1 cellular context compared by ENCODE assay signal in the genomic region with DNA sequence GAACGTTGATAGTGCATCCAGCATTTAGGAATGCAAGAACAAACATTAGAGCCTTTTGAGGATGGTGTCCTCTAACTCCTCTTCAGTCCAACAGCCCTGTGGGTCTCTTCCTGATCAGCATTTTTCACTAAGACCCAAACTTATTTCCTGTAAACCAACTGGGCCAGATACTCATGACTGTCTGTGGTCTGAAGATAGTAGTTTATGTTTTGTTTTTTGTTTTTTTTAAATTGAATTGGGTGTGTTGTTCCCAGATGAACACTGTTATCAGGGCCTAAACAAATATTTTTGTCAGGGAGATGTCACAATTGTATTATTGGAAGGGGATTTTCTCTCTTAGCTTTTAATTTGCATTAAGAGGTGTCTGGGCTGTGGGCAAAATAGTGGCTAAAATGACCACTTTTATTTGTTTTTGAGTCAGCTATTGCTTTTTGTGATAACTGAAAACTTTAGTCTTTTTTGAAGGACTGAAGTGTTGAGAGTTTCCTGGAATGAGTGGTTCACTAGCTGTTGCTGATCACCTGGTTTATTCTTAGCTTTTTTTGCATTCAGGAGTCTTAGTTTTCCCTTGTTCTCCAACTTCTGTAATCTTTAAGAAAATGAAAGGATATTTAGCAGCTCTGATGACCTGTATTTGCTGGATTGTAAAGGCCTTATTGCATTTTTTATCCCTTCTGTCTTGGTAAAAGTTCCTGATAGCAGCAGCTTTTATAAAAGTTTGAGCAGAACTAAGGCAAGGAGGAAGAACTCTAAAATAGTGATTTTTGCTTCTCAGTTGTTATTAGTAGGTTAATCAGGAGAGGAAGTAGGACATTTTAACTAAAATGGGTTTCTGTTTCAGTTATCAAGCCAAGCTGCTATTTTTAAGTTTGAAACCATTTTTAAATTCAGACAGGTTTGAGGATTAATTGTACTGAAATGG.
TF ChIP-seq lines count a peak whose summit lies in the region.

No MANE protein-coding gene starts in this region.

TF ChIP-seq in GM12878, 131 proteins besides CTCF, POLR2A, EP300 and RAD21 (continued from another document and continues in another):
- TF ChIP-seq, protein P1, sequence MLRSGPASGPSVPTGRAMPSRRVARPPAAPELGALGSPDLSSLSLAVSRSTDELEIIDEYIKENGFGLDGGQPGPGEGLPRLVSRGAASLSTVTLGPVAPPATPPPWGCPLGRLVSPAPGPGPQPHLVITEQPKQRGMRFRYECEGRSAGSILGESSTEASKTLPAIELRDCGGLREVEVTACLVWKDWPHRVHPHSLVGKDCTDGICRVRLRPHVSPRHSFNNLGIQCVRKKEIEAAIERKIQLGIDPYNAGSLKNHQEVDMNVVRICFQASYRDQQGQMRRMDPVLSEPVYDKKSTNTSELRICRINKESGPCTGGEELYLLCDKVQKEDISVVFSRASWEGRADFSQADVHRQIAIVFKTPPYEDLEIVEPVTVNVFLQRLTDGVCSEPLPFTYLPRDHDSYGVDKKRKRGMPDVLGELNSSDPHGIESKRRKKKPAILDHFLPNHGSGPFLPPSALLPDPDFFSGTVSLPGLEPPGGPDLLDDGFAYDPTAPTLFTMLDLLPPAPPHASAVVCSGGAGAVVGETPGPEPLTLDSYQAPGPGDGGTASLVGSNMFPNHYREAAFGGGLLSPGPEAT (IDR thresholded peaks at IDR 0.05; ENCODE audit: low read depth) = peak; percentile 70; the same call in 1 of the 2 replicates
- TF ChIP-seq CREB1 (IDR thresholded peaks at IDR 0.05; ENCODE audit: low read depth) = 0 out of 2 replicates have a peak, but pooled peaks have one; percentile 20
- TF ChIP-seq STAT3 (IDR thresholded peaks at IDR 0.05; ENCODE audit: low read depth, low read length) = no peak
- TF ChIP-seq SMAD1 (IDR thresholded peaks at IDR 0.05; ENCODE audit: low read depth, partially characterized antibody) = no peak
- TF ChIP-seq SMARCA5 (IDR thresholded peaks at IDR 0.05) = peak; percentile 97
- TF ChIP-seq BHLHE40 (IDR thresholded peaks at IDR 0.05; ENCODE audit: borderline replicate concordance in 1 of 2, low read depth in 2 of 2, low read length in 1 of 2) = peak in 1 of 2 experiments; percentile 27; a peak in 1 of 4 replicates
- TF ChIP-seq NRF1 (conservative IDR thresholded peaks at IDR 0.05; ENCODE audit: low read depth, low read length) = no peak
- TF ChIP-seq CREM (IDR thresholded peaks at IDR 0.05; ENCODE audit: low read depth) = peak; percentile 41; the same call in 1 of the 2 replicates
- TF ChIP-seq, protein P2, sequence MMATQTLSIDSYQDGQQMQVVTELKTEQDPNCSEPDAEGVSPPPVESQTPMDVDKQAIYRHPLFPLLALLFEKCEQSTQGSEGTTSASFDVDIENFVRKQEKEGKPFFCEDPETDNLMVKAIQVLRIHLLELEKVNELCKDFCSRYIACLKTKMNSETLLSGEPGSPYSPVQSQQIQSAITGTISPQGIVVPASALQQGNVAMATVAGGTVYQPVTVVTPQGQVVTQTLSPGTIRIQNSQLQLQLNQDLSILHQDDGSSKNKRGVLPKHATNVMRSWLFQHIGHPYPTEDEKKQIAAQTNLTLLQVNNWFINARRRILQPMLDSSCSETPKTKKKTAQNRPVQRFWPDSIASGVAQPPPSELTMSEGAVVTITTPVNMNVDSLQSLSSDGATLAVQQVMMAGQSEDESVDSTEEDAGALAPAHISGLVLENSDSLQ (IDR thresholded peaks at IDR 0.05) = peak; percentile 27; the same call in 1 of the 2 replicates
- 0 out of 4 replicates have a peak, but pooled peaks of 1 of the 2 experiments have one; percentile 12 for TF ChIP-seq CEBPB (IDR thresholded peaks at IDR 0.05; ENCODE audit: borderline replicate concordance in 1 of 2, low read depth in 2 of 2, low read length in 2 of 2)
- TF ChIP-seq ZNF384 (IDR thresholded peaks at IDR 0.05; ENCODE audit: borderline replicate concordance, low read depth, low read length) = peak; percentile 5; the same call in 1 of the 2 replicates
- peak; percentile 96 for TF ChIP-seq NFIC (IDR thresholded peaks at IDR 0.05; ENCODE audit: low read depth, low read length)
- no peak for TF ChIP-seq SP1 (IDR thresholded peaks at IDR 0.05; ENCODE audit: low read depth, low read length)
- no peak for TF ChIP-seq EED (IDR thresholded peaks at IDR 0.05; ENCODE audit: low read depth)
- TF ChIP-seq SIX5 (IDR thresholded peaks at IDR 0.05; ENCODE audit: low read depth, low read length, severe bottlenecking) = no peak
- peak; percentile 87 for TF ChIP-seq SPI1 (IDR thresholded peaks at IDR 0.05; ENCODE audit: borderline replicate concordance, insufficient read depth, low read depth, low read length)
- TF ChIP-seq PML (IDR thresholded peaks at IDR 0.05; ENCODE audit: low read length) = 0 out of 2 replicates have a peak, but pooled peaks have one; percentile 15
- 0 out of 2 replicates have a peak, but pooled peaks have one; percentile 60 for TF ChIP-seq EZH2 (IDR thresholded peaks at IDR 0.05; ENCODE audit: borderline replicate concordance, control insufficient read depth, low read depth, low read length)
- TF ChIP-seq, protein P3, sequence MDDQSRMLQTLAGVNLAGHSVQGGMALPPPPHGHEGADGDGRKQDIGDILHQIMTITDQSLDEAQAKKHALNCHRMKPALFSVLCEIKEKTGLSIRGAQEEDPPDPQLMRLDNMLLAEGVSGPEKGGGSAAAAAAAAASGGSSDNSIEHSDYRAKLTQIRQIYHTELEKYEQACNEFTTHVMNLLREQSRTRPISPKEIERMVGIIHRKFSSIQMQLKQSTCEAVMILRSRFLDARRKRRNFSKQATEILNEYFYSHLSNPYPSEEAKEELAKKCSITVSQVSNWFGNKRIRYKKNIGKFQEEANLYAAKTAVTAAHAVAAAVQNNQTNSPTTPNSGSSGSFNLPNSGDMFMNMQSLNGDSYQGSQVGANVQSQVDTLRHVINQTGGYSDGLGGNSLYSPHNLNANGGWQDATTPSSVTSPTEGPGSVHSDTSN (IDR thresholded peaks at IDR 0.05; ENCODE audit: insufficient replicate concordance, low read depth, low read length) = no peak
- no peak for TF ChIP-seq POLR2AphosphoS2 (IDR thresholded peaks at IDR 0.05; ENCODE audit: low read depth, low read length)
- TF ChIP-seq, protein P4, sequence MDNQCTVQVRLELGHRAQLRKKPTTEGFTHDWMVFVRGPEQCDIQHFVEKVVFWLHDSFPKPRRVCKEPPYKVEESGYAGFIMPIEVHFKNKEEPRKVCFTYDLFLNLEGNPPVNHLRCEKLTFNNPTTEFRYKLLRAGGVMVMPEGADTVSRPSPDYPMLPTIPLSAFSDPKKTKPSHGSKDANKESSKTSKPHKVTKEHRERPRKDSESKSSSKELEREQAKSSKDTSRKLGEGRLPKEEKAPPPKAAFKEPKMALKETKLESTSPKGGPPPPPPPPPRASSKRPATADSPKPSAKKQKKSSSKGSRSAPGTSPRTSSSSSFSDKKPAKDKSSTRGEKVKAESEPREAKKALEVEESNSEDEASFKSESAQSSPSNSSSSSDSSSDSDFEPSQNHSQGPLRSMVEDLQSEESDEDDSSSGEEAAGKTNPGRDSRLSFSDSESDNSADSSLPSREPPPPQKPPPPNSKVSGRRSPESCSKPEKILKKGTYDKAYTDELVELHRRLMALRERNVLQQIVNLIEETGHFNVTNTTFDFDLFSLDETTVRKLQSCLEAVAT (IDR thresholded peaks at IDR 0.05) = peak; percentile 60; the same call in 1 of the 2 replicates
- peak in 1 of 2 experiments; percentile 40; a peak in 1 of 4 replicates for TF ChIP-seq ETV6 (conservative IDR thresholded peaks at IDR 0.05 in 1 of 2, IDR thresholded peaks at IDR 0.05 in 1 of 2; ENCODE audit: borderline replicate concordance in 1 of 2, low read depth in 1 of 2)
- TF ChIP-seq SREBF1 (IDR thresholded peaks at IDR 0.05; ENCODE audit: low read length) = 0 out of 2 replicates have a peak, but pooled peaks have one; percentile 32
- peak; percentile 45 for TF ChIP-seq IKZF1 (conservative IDR thresholded peaks at IDR 0.05)
- no peak for TF ChIP-seq WRNIP1 (IDR thresholded peaks at IDR 0.05; ENCODE audit: borderline replicate concordance, low read depth, low read length)
- TF ChIP-seq, protein P5, sequence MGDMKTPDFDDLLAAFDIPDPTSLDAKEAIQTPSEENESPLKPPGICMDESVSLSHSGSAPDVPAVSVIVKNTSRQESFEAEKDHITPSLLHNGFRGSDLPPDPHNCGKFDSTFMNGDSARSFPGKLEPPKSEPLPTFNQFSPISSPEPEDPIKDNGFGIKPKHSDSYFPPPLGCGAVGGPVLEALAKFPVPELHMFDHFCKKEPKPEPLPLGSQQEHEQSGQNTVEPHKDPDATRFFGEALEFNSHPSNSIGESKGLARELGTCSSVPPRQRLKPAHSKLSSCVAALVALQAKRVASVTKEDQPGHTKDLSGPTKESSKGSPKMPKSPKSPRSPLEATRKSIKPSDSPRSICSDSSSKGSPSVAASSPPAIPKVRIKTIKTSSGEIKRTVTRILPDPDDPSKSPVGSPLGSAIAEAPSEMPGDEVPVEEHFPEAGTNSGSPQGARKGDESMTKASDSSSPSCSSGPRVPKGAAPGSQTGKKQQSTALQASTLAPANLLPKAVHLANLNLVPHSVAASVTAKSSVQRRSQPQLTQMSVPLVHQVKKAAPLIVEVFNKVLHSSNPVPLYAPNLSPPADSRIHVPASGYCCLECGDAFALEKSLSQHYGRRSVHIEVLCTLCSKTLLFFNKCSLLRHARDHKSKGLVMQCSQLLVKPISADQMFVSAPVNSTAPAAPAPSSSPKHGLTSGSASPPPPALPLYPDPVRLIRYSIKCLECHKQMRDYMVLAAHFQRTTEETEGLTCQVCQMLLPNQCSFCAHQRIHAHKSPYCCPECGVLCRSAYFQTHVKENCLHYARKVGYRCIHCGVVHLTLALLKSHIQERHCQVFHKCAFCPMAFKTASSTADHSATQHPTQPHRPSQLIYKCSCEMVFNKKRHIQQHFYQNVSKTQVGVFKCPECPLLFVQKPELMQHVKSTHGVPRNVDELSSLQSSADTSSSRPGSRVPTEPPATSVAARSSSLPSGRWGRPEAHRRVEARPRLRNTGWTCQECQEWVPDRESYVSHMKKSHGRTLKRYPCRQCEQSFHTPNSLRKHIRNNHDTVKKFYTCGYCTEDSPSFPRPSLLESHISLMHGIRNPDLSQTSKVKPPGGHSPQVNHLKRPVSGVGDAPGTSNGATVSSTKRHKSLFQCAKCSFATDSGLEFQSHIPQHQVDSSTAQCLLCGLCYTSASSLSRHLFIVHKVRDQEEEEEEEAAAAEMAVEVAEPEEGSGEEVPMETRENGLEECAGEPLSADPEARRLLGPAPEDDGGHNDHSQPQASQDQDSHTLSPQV (IDR thresholded peaks at IDR 0.05) = no peak
- TF ChIP-seq GATAD2B (conservative IDR thresholded peaks at IDR 0.05; ENCODE audit: low read depth) = no peak; the same call in 1 of the 2 replicates
- TF ChIP-seq MTA2 (IDR thresholded peaks at IDR 0.05; ENCODE audit: low read depth) = peak; percentile 66
- peak; percentile 75 for TF ChIP-seq TBL1XR1 (IDR thresholded peaks at IDR 0.05; ENCODE audit: low read depth, low read length)
- TF ChIP-seq, protein P6, sequence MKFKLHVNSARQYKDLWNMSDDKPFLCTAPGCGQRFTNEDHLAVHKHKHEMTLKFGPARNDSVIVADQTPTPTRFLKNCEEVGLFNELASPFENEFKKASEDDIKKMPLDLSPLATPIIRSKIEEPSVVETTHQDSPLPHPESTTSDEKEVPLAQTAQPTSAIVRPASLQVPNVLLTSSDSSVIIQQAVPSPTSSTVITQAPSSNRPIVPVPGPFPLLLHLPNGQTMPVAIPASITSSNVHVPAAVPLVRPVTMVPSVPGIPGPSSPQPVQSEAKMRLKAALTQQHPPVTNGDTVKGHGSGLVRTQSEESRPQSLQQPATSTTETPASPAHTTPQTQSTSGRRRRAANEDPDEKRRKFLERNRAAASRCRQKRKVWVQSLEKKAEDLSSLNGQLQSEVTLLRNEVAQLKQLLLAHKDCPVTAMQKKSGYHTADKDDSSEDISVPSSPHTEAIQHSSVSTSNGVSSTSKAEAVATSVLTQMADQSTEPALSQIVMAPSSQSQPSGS (IDR thresholded peaks at IDR 0.05; ENCODE audit: low read length) = peak; percentile 59
- TF ChIP-seq, protein P7, sequence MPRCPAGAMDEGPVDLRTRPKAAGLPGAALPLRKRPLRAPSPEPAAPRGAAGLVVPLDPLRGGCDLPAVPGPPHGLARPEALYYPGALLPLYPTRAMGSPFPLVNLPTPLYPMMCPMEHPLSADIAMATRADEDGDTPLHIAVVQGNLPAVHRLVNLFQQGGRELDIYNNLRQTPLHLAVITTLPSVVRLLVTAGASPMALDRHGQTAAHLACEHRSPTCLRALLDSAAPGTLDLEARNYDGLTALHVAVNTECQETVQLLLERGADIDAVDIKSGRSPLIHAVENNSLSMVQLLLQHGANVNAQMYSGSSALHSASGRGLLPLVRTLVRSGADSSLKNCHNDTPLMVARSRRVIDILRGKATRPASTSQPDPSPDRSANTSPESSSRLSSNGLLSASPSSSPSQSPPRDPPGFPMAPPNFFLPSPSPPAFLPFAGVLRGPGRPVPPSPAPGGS (IDR thresholded peaks at IDR 0.05; ENCODE audit: borderline replicate concordance, insufficient read depth, low read depth, low read length, poor library complexity, severe bottlenecking) = no peak
- TF ChIP-seq JUNB (IDR thresholded peaks at IDR 0.05) = peak; percentile 88
- no peak for TF ChIP-seq TCF7 (IDR thresholded peaks at IDR 0.05; ENCODE audit: borderline replicate concordance)
- no peak for TF ChIP-seq FOXK2 (IDR thresholded peaks at IDR 0.05)
- TF ChIP-seq ZNF217 (IDR thresholded peaks at IDR 0.05) = peak; percentile 87; the same call in 1 of the 2 replicates
- TF ChIP-seq MEF2B (IDR thresholded peaks at IDR 0.05; ENCODE audit: partially characterized antibody, poor library complexity, severe bottlenecking) = peak; percentile 85
- TF ChIP-seq CBX5 (IDR thresholded peaks at IDR 0.05; ENCODE audit: low read depth) = peak; percentile 75
- TF ChIP-seq BACH1 (IDR thresholded peaks at IDR 0.05; ENCODE audit: borderline replicate concordance) = no peak
- no peak for TF ChIP-seq HDAC2 (IDR thresholded peaks at IDR 0.05)
- TF ChIP-seq ZNF274 (IDR thresholded peaks at IDR 0.05; ENCODE audit: insufficient read depth, insufficient read length) = no peak
- TF ChIP-seq MEF2A (IDR thresholded peaks at IDR 0.05; ENCODE audit: insufficient read depth, low read depth, low read length) = peak; percentile 86
- TF ChIP-seq CBFB (IDR thresholded peaks at IDR 0.05; ENCODE audit: low read depth) = peak; percentile 70
